In genomic region chr21:46124083-46124925, GRCh38 we compare ENCODE assay signal across 14 cellular contexts. TPM values are rescaled to one million over a fixed set of nuclear protein-coding genes. Genes with fewer than 3 reads are reported as not detected.
DNase-seq lines count a peak whose midpoint lies in the region; TF ChIP-seq lines count a peak whose summit lies in the region.
"Had no signal": no experiment of that assay in that cellular context is flagged by ENCODE, and none has a peak within 500 bp of the region (broad histone marks: within the 10 kb centered on the region; RNA-seq: fewer than 3 reads in every experiment).

No MANE protein-coding gene starts in this region.

- TF ChIP-seq CTCF in CD14-positive monocyte (IDR thresholded peaks at IDR 0.05): no peak
- no peak for TF ChIP-seq CTCF in HEK293 (tag by site-specific recombination; IDR thresholded peaks at IDR 0.05)
- no peak for TF ChIP-seq CTCF in nephron progenitor cell (IDR thresholded peaks at IDR 0.05)

- intact Hi-C loops in CD14-positive monocyte (cut with micrococcal nuclease): no loop called here
- intact Hi-C loops in cardiac septum (cut with DNase I): loop anchor here (10.0 kb wide), 1 partner anchor 130 kb away; no protein-coding TSS in a partner anchor
- intact Hi-C loops in posterior vena cava (cut with DNase I): no loop called here

- peaks cover 0 to 3% (median 2%) of the 10 kb centered on the region in 3 donors for H3K27me3 Mint-ChIP-seq in CD14-positive monocyte (ENCODE audit: low read depth in 3 of 3)
- H3K27me3 Mint-ChIP-seq in nephron progenitor cell (ENCODE audit: low read depth, poor library complexity): peaks cover 3% of the 10 kb centered on the region
- H3K27me3 Mint-ChIP-seq: activated CD4-positive, alpha-beta T cell treated with anti-CD3 and anti-CD28 coated beads, Interleukin-2, amount 10 ng/mL, durations not matched to agents 24 days and 14 days had no signal

- POLR2A ChIA-PET in HEK293 (lab: Yijun Ruan, JAX): no interaction called here

- H3K36me3 Mint-ChIP-seq in CD14-positive monocyte (no peaks in the 10 kb centered on the region), nephron progenitor cell (ENCODE audit: low read depth) (peaks cover 9% of the 10 kb centered on the region)

- H3K4me1 ChIP-seq in HEK293 (ENCODE audit: control insufficient read depth, insufficient read depth, low read length): no peaks in the 10 kb centered on the region
- H3K4me1 ChIP-seq: prostate gland, transverse colon had no signal

- peaks cover 0 to 62% of the 10 kb centered on the region in 2 experiments; a peak in 1 of 3 replicates for H3K36me3 ChIP-seq in HEK293 (ENCODE audit: control insufficient read depth in 2 of 2, insufficient read depth in 1 of 2, low read length in 2 of 2)

- no peaks in the 10 kb centered on the region for H3K9me3 ChIP-seq in HEK293 (ENCODE audit: control insufficient read depth, insufficient read depth, low read depth, low read length)
- H3K9me3 ChIP-seq: prostate gland, transverse colon had no signal

- no peak overlapping the region for H3K27ac ChIP-seq in HEK293 (ENCODE audit: extremely low read depth, low read depth, low read length)
- H3K27ac ChIP-seq: prostate gland, RWPE1, transverse colon had no signal

- H3K4me1 Mint-ChIP-seq in CD14-positive monocyte: no peaks in the 10 kb centered on the region
- H3K4me1 Mint-ChIP-seq in nephron progenitor cell: peaks cover 19% of the 10 kb centered on the region
- H3K4me1 Mint-ChIP-seq: activated CD4-positive, alpha-beta T cell treated with anti-CD3 and anti-CD28 coated beads, Interleukin-2, amount 10 ng/mL, durations not matched to agents 24 days and 14 days had no signal

- H3K9me3 Mint-ChIP-seq in CD14-positive monocyte (peaks cover 0 to 8% (median 0%) of the 10 kb centered on the region in 7 donors), nephron progenitor cell (no peaks in the 10 kb centered on the region)
- H3K9me3 Mint-ChIP-seq: activated CD4-positive, alpha-beta T cell treated with anti-CD3 and anti-CD28 coated beads, Interleukin-2, amount 10 ng/mL, durations not matched to agents 24 days and 14 days had no signal

- CTCF ChIA-PET in HEK293 (lab: Yijun Ruan, JAX): no interaction called here

- no peak overlapping the region for H3K27ac Mint-ChIP-seq in CD14-positive monocyte
- H3K27ac Mint-ChIP-seq in nephron progenitor cell: no peak overlapping the region
- H3K27ac Mint-ChIP-seq: activated CD4-positive, alpha-beta T cell treated with anti-CD3 and anti-CD28 coated beads, Interleukin-2, amount 10 ng/mL, durations not matched to agents 24 days and 14 days had no signal

- DNase-seq in CD14-positive monocyte (ENCODE audit: low spot score): peak; percentile 43
- peak; percentile 33 for DNase-seq in cardiac septum (ENCODE audit: low spot score)
- DNase-seq in posterior vena cava (ENCODE audit: low spot score): peak; percentile 71
- no peak for DNase-seq in amniotic stem cell (lab: John Stamatoyannopoulos, UW)
- no peak for DNase-seq in NCI-H1092 treated with DMSO at 0.1 percent for 48 hours (lab: John Stamatoyannopoulos, UW)
- no peak for DNase-seq in nephron progenitor cell
- DNase-seq: activated CD4-positive, alpha-beta T cell treated with anti-CD3 and anti-CD28 coated beads, Interleukin-2, amount 10 ng/mL, durations not matched to agents 24 days and 14 days; midbrain; NCI-H2029 treated with DMSO at 0.1 percent for 48 hours; NCI-H748 treated with DMSO at 0.1 percent for 48 hours had no signal

- H3K4me3 Mint-ChIP-seq in CD14-positive monocyte (no peak overlapping the region), nephron progenitor cell (no peak overlapping the region)
- H3K4me3 Mint-ChIP-seq: activated CD4-positive, alpha-beta T cell treated with anti-CD3 and anti-CD28 coated beads, Interleukin-2, amount 10 ng/mL, durations not matched to agents 24 days and 14 days had no signal

- H3K4me3 ChIP-seq in HEK293 (ENCODE audit: low read depth, low read length): no peak overlapping the region
- H3K4me3 ChIP-seq: prostate gland, transverse colon had no signal

TF ChIP-seq in HEK293, 187 proteins besides CTCF, POLR2A, EP300 and RAD21 (continues in another document):
- TF ChIP-seq ZNF311 (tag by site-specific recombination; IDR thresholded peaks at IDR 0.05; ENCODE audit: borderline replicate concordance): 0 out of 2 replicates have a peak, but pooled peaks have one; percentile 55
- TF ChIP-seq ELK4 (IDR thresholded peaks at IDR 0.05; ENCODE audit: borderline replicate concordance, low read depth, low read length): no peak
- TF ChIP-seq ZNF600 (tag by site-specific recombination; IDR thresholded peaks at IDR 0.05): 0 out of 2 replicates have a peak, but pooled peaks have one; percentile 14
- 0 out of 2 replicates have a peak, but pooled peaks have one; percentile 59 for TF ChIP-seq ZNF658 (tag by site-specific recombination; IDR thresholded peaks at IDR 0.05)
- TF ChIP-seq KLF1 (tag by site-specific recombination; IDR thresholded peaks at IDR 0.05): 0 out of 2 replicates have a peak, but pooled peaks have one; percentile 12
- TF ChIP-seq ZNF350 (tag by site-specific recombination; IDR thresholded peaks at IDR 0.05): no peak
- TF ChIP-seq HIC1 (tag by site-specific recombination; IDR thresholded peaks at IDR 0.05): 0 out of 2 replicates have a peak, but pooled peaks have one; percentile 60
- 0 out of 2 replicates have a peak, but pooled peaks have one; percentile 9 for TF ChIP-seq ZNF148 (tag by site-specific recombination; IDR thresholded peaks at IDR 0.05; ENCODE audit: borderline replicate concordance)
- TF ChIP-seq ZNF768 (tag by site-specific recombination; IDR thresholded peaks at IDR 0.05): no peak
- no peak for TF ChIP-seq ZNF558 (tag by site-specific recombination; IDR thresholded peaks at IDR 0.05)
- 0 out of 2 replicates have a peak, but pooled peaks have one; percentile 24 for TF ChIP-seq KLF8 (tag by site-specific recombination; IDR thresholded peaks at IDR 0.05)
- TF ChIP-seq ZNF184 (tag by site-specific recombination; IDR thresholded peaks at IDR 0.05): no peak
- peak; percentile 100 for TF ChIP-seq ZFHX2 (tag by site-specific recombination; conservative IDR thresholded peaks at IDR 0.05)

RNA-seq across cellular contexts. Expression of gene COL6A2, which starts 26.4 kb away (rescaled TPM):
- polyA plus RNA-seq in CD14-positive monocyte: not detected
- total RNA-seq in cardiac septum (157 TPM), posterior vena cava (1,000 to 10,000 TPM; 1,504 to 1,642 TPM)

RNA-seq across cellular contexts. Expression of gene FTCD, which starts 31.1 kb away (rescaled TPM):
- polyA plus RNA-seq in CD14-positive monocyte: not detected
- total RNA-seq in cardiac septum (0.83 TPM), posterior vena cava (1 to 10 TPM in 1 of 2 donors, under 1 TPM in 1; 0.29 to 1.2 TPM)
- total RNA-seq: transverse colon had no signal

RNA-seq across cellular contexts. Expression of gene SPATC1L, which starts 60.0 kb away (rescaled TPM):
- polyA plus RNA-seq in CD14-positive monocyte: 1 to 10 TPM; 3.3 to 5.8 TPM
- total RNA-seq in cardiac septum (7.3 TPM), posterior vena cava (10 to 100 TPM in 1 of 2 donors, 1 to 10 TPM in 1; 8.4 to 10.9 TPM)

Comparison
In these comparisons a context has a peak if more than half of its experiments do, and no peak if none do; other contexts are left out.
1. DNase-seq: peak in CD14-positive monocyte (single experiment), cardiac septum (single experiment) and posterior vena cava (single experiment); none in amniotic stem cell (single experiment), NCI-H1092 treated with DMSO at 0.1 percent for 48 hours (single experiment) and nephron progenitor cell (single experiment).